10 cellular contexts compared by ENCODE assay signal in the genomic region with DNA sequence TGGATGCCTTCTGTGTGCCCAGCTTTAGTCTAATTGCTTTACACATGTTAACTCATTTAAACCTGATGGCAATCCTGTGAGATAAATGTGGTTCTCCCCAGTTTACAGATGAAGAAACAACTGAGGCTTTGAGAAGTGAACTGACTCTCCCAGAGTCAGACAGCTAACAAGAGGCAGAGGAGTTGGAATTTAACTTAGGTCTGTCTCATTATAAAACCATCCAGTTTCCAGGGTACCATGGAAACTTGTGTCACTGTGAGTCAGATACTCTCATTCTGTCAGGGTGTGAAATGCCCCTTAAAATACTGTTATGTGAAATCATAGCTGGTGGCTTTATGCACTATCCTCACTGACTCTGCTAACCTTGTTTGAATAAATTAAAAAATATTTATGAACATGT.
DNase-seq lines count a peak whose midpoint lies in the region; ATAC-seq and TF ChIP-seq lines count a peak whose summit lies in the region.
"Had no signal": no experiment of that assay in that cellular context is flagged by ENCODE, and none has a peak within 500 bp of the region (broad histone marks: within the 10 kb centered on the region; RNA-seq: fewer than 3 reads in every experiment).

No MANE protein-coding gene starts in this region.

- no peak for TF ChIP-seq POLR2A in esophagus squamous epithelium (IDR thresholded peaks at IDR 0.05)

- H3K4me1 Mint-ChIP-seq in endodermal cell = peaks cover 32% of the 10 kb centered on the region

- no peaks in the 10 kb centered on the region for H3K9me3 ChIP-seq in esophagus squamous epithelium
- H3K9me3 ChIP-seq in osteoblast (ENCODE audit: low read depth, low read length) = no peaks in the 10 kb centered on the region
- no peaks in the 10 kb centered on the region for H3K9me3 ChIP-seq in MM.1S (replicated peaks; ENCODE audit: insufficient read depth, low read length)
- no peaks in the 10 kb centered on the region for H3K9me3 ChIP-seq in endodermal cell (ENCODE audit: control insufficient read depth, low read length)

- DNase-seq in AG10803 (ENCODE audit: low read depth) = peak; percentile 95
- peak; percentile 93 for DNase-seq in NCI-H460 (ENCODE audit: extremely low read depth, low read depth)
- DNase-seq in esophagus squamous epithelium (lab: John Stamatoyannopoulos, UW) = no peak
- DNase-seq in osteoblast (ENCODE audit: insufficient read length, low spot score, missing footprints) = peak; percentile 90
- DNase-seq in MM.1S = no peak
- DNase-seq in endodermal cell = no peak
- DNase-seq: activated naive CD4-positive, alpha-beta T cell; Calu3 had no signal

- H3K27ac ChIP-seq in esophagus squamous epithelium = peak overlapping the region in 3 of 4 donors; percentile 28 to 42 (median 35)
- peak overlapping the region; percentile 96 for H3K27ac ChIP-seq in osteoblast (ENCODE audit: low read depth, low read length)
- no peak overlapping the region for H3K27ac ChIP-seq in MM.1S (ENCODE audit: low read length)
- no peak overlapping the region for H3K27ac ChIP-seq in endodermal cell (ENCODE audit: low read depth, low read length)

- intact Hi-C loops in esophagus squamous epithelium (cut with DNase I) = no loop called here

- no peaks in the 10 kb centered on the region for H3K79me2 ChIP-seq in osteoblast (ENCODE audit: insufficient read depth, low read length)
- H3K79me2 ChIP-seq in MM.1S (ENCODE audit: low read length) = no peaks in the 10 kb centered on the region

- H3K27me3 Mint-ChIP-seq in endodermal cell (ENCODE audit: insufficient read depth) = no peaks in the 10 kb centered on the region

- H3K9me3 Mint-ChIP-seq in endodermal cell = no peaks in the 10 kb centered on the region

- H3F3A ChIP-seq in MM.1S (ENCODE audit: insufficient read depth, low read length) = peaks cover 12% of the 10 kb centered on the region

- H3K4me3 ChIP-seq in AG10803 (ENCODE audit: low read length) (no peak overlapping the region), esophagus squamous epithelium (no peak overlapping the region), osteoblast (ENCODE audit: insufficient read depth, low read length) (no peak overlapping the region), MM.1S (ENCODE audit: low read length) (no peak overlapping the region), endodermal cell (ENCODE audit: low read length) (no peak overlapping the region)

- H3K27me3 ChIP-seq in esophagus squamous epithelium (no peaks in the 10 kb centered on the region), osteoblast (ENCODE audit: insufficient read depth, low read length) (no peaks in the 10 kb centered on the region), MM.1S (replicated peaks; ENCODE audit: insufficient read depth, low read length) (no peaks in the 10 kb centered on the region), endodermal cell (ENCODE audit: control insufficient read depth, insufficient read depth, low read length, poor library complexity, severe bottlenecking) (no peaks in the 10 kb centered on the region)

- H4K20me1 ChIP-seq in osteoblast (ENCODE audit: insufficient read depth, low read length) (no peaks in the 10 kb centered on the region), MM.1S (ENCODE audit: insufficient read depth, low read length) (no peaks in the 10 kb centered on the region)

- H2AFZ ChIP-seq in osteoblast (ENCODE audit: low read length) = peak overlapping the region; percentile 4
- H2AFZ ChIP-seq in MM.1S (ENCODE audit: low read length) = no peak overlapping the region

- H3K4me2 ChIP-seq in osteoblast (ENCODE audit: insufficient read depth, low read length) (peak overlapping the region; percentile 15), MM.1S (ENCODE audit: low read depth, low read length) (no peak overlapping the region)

- H3K36me3 ChIP-seq in esophagus squamous epithelium (no peaks in the 10 kb centered on the region), osteoblast (ENCODE audit: insufficient read depth, low read length) (no peaks in the 10 kb centered on the region), MM.1S (replicated peaks; ENCODE audit: insufficient read depth, low read length) (no peaks in the 10 kb centered on the region), endodermal cell (ENCODE audit: control insufficient read depth, insufficient read depth, low read length) (no peaks in the 10 kb centered on the region)

- no peaks in the 10 kb centered on the region for H3K9me2 ChIP-seq in MM.1S (replicated peaks; ENCODE audit: insufficient read depth, low read length)

- TF ChIP-seq CTCF in AG10803 (conservative IDR thresholded peaks at IDR 0.05; ENCODE audit: low read length) = no peak
- no peak for TF ChIP-seq CTCF in esophagus squamous epithelium (IDR thresholded peaks at IDR 0.05)
- no peak for TF ChIP-seq CTCF in osteoblast (IDR thresholded peaks at IDR 0.05; ENCODE audit: extremely low read depth, low read depth, low read length)
- TF ChIP-seq CTCF in MM.1S (IDR thresholded peaks at IDR 0.05; ENCODE audit: low read length) = no peak
- TF ChIP-seq CTCF in endodermal cell (conservative IDR thresholded peaks at IDR 0.05) = no peak

- H3K27ac Mint-ChIP-seq in endodermal cell = no peak overlapping the region

- H3K4me3 Mint-ChIP-seq in endodermal cell = no peak overlapping the region

- peaks cover 2% of the 10 kb centered on the region for H3K36me3 Mint-ChIP-seq in endodermal cell (ENCODE audit: low read depth)

- ATAC-seq in activated CD4-positive, CD25-positive, alpha-beta regulatory T cell treated with anti-CD3 and anti-CD28 coated beads, Interleukin-2, amount 50 U/mL, for 24 hours = no peak
- no peak for ATAC-seq in HG03457 (IDR thresholded peaks at IDR 0.05; ENCODE audit: unreplicated experiment)

- H3K9ac ChIP-seq in MM.1S (ENCODE audit: low read length) = no peak overlapping the region
- no peak overlapping the region for H3K9ac ChIP-seq in endodermal cell (ENCODE audit: extremely low read depth, low read length, poor library complexity, severe bottlenecking)

- H3K4me1 ChIP-seq in esophagus squamous epithelium = peaks cover 4 to 52% (median 7%) of the 10 kb centered on the region in 3 donors
- peaks cover 53% of the 10 kb centered on the region for H3K4me1 ChIP-seq in osteoblast (ENCODE audit: insufficient read depth, low read length)
- peaks cover 33% of the 10 kb centered on the region for H3K4me1 ChIP-seq in MM.1S (ENCODE audit: low read length)
- peaks cover 5% of the 10 kb centered on the region for H3K4me1 ChIP-seq in endodermal cell (ENCODE audit: control insufficient read depth, insufficient read depth, low read length)

Comparison
In these comparisons a context has a peak if more than half of its experiments do, and no peak if none do; other contexts are left out.
1. DNase-seq: peak in AG10803 (single experiment), NCI-H460 (single experiment) and osteoblast (single experiment); none in esophagus squamous epithelium (single experiment), MM.1S (single experiment) and endodermal cell (single experiment).
2. H3K27ac ChIP-seq: peak in esophagus squamous epithelium (3 of 4) and osteoblast (single experiment); none in MM.1S (single experiment) and endodermal cell (single experiment).